In genomic region chr2:196309646-196310045, GRCh38 we compare ENCODE assay signal across 1 cellular context.
TF ChIP-seq lines count a peak whose summit lies in the region.

No MANE protein-coding gene starts in this region.

TF ChIP-seq in SK-N-SH treated with all-trans-retinoic acid at 6 μM for 48 hours, 23 proteins besides CTCF, POLR2A, EP300 and RAD21 (continued from another document):
- no peak for TF ChIP-seq ZFP3 (CRISPR knock-in tag; IDR thresholded peaks at IDR 0.05)
- TF ChIP-seq ZNF8 (CRISPR knock-in tag; IDR thresholded peaks at IDR 0.05): no peak
TF ChIP-seq in SK-N-SH treated with all-trans-retinoic acid at 6 μM for 48 hours: peak in this region for 0.
